ENCODE assay signal across 27 cellular contexts in the genomic region with DNA sequence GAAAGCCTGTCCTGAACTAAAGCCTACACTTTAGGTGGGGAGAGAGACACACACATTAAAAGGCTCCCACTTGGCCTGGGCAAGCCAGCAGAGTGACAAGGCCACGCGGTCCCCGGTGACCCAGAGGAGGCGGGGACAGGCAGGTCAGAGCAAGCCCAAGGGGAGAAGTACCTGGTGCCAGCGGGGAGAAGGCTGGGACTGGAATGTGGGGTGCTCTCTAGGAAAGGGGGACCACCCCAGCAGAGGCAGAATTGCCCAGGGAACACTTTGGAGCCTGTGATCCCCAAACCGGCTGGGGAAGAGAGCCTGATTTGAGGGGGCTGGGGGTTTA.
A peak's percentile ranks its signal among the peaks of the same experiment; 100 is the strongest.
DNase-seq lines count a peak whose midpoint lies in the region; ATAC-seq and TF ChIP-seq lines count a peak whose summit lies in the region.
"Had no signal": no experiment of that assay in that cellular context is flagged by ENCODE, and none has a peak within 500 bp of the region (broad histone marks: within the 10 kb centered on the region; RNA-seq: fewer than 3 reads in every experiment).

No MANE protein-coding gene starts in this region.

- H3K36me3 ChIP-seq in HUES6 (ENCODE audit: control insufficient read depth, insufficient read depth, low read length) (peaks cover 71% of the 10 kb centered on the region), endodermal cell (ENCODE audit: control insufficient read depth, insufficient read depth, low read length) (peaks cover 92% of the 10 kb centered on the region), stomach smooth muscle (ENCODE audit: control insufficient read depth in 2 of 2, insufficient read depth in 2 of 2, low read length in 2 of 2) (peaks cover 70 to 79% of the 10 kb centered on the region in 2 donors)
- H3K36me3 ChIP-seq: colonic mucosa had no signal

- H3K4me1 ChIP-seq in HUES6 (ENCODE audit: control insufficient read depth, insufficient read depth, low read length) (peaks cover 5% of the 10 kb centered on the region; the same call in 1 of the 2 replicates), endodermal cell (ENCODE audit: control insufficient read depth, insufficient read depth, low read length) (no peaks in the 10 kb centered on the region), stomach smooth muscle (ENCODE audit: control insufficient read depth, insufficient read depth, low read length) (peaks cover 21% of the 10 kb centered on the region)
- H3K4me1 ChIP-seq: adrenal gland, colonic mucosa had no signal

- H3K4me3 Mint-ChIP-seq in endodermal cell (no peak overlapping the region), naive B cell (peak overlapping the region in 1 of 8 donors; percentile 41)
- no peak overlapping the region for H3K4me3 Mint-ChIP-seq in activated CD4-positive, alpha-beta T cell treated with anti-CD3 and anti-CD28 coated beads for 36 hours
- H3K4me3 Mint-ChIP-seq: activated CD8-positive, alpha-beta memory T cell treated with anti-CD3 and anti-CD28 coated beads, Interleukin-2, amount 10 ng/mL, durations not matched to agents 7 days and 5 days; activated T-cell treated with anti-CD3 and anti-CD28 coated beads, Interleukin-2, amount 50 U/mL, for 72 hours; T-helper 2 cell treated with Interferon-gamma antibody and Interleukin-4, amounts not matched to agents 5 μg/mL and 100 μg/mL, for 36 hours had no signal

- POLR2A ChIA-PET in activated CD4-positive, alpha-beta T cell treated with anti-CD3 and anti-CD28 coated beads for 36 hours (lab: Charles Lee) = no interaction called here

- ATAC-seq in naive B cell (ENCODE audit: low read depth in 2 of 2) = no peak
- ATAC-seq in HG02970 (IDR thresholded peaks at IDR 0.05; ENCODE audit: low FRiP score, unreplicated experiment) = no peak
- no peak for ATAC-seq in activated CD4-positive, alpha-beta T cell treated with anti-CD3 and anti-CD28 coated beads for 36 hours
- ATAC-seq in HG03439 (IDR thresholded peaks at IDR 0.05; ENCODE audit: unreplicated experiment) = no peak
- ATAC-seq in HG02798 (IDR thresholded peaks at IDR 0.05; ENCODE audit: poor library complexity, unreplicated experiment) = no peak
- ATAC-seq: activated CD8-positive, alpha-beta memory T cell treated with anti-CD3 and anti-CD28 coated beads, Interleukin-2, amount 10 ng/mL, durations not matched to agents 7 days and 5 days; activated T-cell treated with anti-CD3 and anti-CD28 coated beads, Interleukin-2, amount 50 U/mL, for 72 hours; GM12878 had no signal

- no peaks in the 10 kb centered on the region for H3K27me3 ChIP-seq in HUES6 (ENCODE audit: control insufficient read depth, insufficient read depth, low read length)
- no peaks in the 10 kb centered on the region for H3K27me3 ChIP-seq in endodermal cell (ENCODE audit: control insufficient read depth, insufficient read depth, low read length, poor library complexity, severe bottlenecking)
- H3K27me3 ChIP-seq in stomach smooth muscle (ENCODE audit: control insufficient read depth in 1 of 2, insufficient read depth in 2 of 2, low read length in 2 of 2) = no peaks in the 10 kb centered on the region
- H3K27me3 ChIP-seq: adrenal gland, colonic mucosa, heart left ventricle had no signal

- H3K9me3 ChIP-seq in HUES6 (ENCODE audit: control insufficient read depth, insufficient read depth, low read depth, low read length) (no peaks in the 10 kb centered on the region), endodermal cell (ENCODE audit: control insufficient read depth, low read length) (no peaks in the 10 kb centered on the region), stomach smooth muscle (ENCODE audit: control insufficient read depth in 2 of 2, low read length in 2 of 2) (no peaks in the 10 kb centered on the region)
- H3K9me3 ChIP-seq: adrenal gland, colonic mucosa, heart left ventricle had no signal

- 90 to 92% methylated on average over 6 of the region's 6 CpGs for WGBS in endodermal cell (ENCODE audit: insufficient coverage in 1 of 2, insufficient read length in 1 of 2), 2 experiments

- DNase-seq in endodermal cell (no peak), naive B cell (no peak)
- no peak for DNase-seq in activated CD4-positive, alpha-beta T cell treated with anti-CD3 and anti-CD28 coated beads for 36 hours
- DNase-seq: ACHN; activated CD4-positive, alpha-beta T cell treated with anti-CD3 and anti-CD28 coated beads, Interleukin-2, amount 50 U/mL, for 1 hour; activated CD8-positive, alpha-beta memory T cell treated with anti-CD3 and anti-CD28 coated beads, Interleukin-2, amount 10 ng/mL, durations not matched to agents 7 days and 5 days; activated naive CD4-positive, alpha-beta T cell treated with Interleukin-2 at 50 U/mL for 16 hours; activated T-cell treated with anti-CD3 and anti-CD28 coated beads, Interleukin-2, amount 50 U/mL, for 72 hours; C1 segment of cervical spinal cord; Calu3; colonic mucosa; KG1; mesendoderm; MM.1S; NCI-H1417 treated with DMSO at 0.1 percent for 48 hours; NCI-H2107; NCI-H446 treated with DMSO at 0.1 percent for 48 hours; OCI-M1 had no signal

- H3K27ac Mint-ChIP-seq in endodermal cell = peak overlapping the region; percentile 61
- peak overlapping the region in 4 of 6 donors; percentile 16 to 83 (median 74) for H3K27ac Mint-ChIP-seq in naive B cell
- no peak overlapping the region for H3K27ac Mint-ChIP-seq in activated CD4-positive, alpha-beta T cell treated with anti-CD3 and anti-CD28 coated beads for 36 hours
- H3K27ac Mint-ChIP-seq: activated CD8-positive, alpha-beta memory T cell treated with anti-CD3 and anti-CD28 coated beads, Interleukin-2, amount 10 ng/mL, durations not matched to agents 7 days and 5 days; activated T-cell treated with anti-CD3 and anti-CD28 coated beads, Interleukin-2, amount 50 U/mL, for 72 hours; T-helper 2 cell treated with Interferon-gamma antibody and Interleukin-4, amounts not matched to agents 5 μg/mL and 100 μg/mL, for 36 hours had no signal

- CTCF ChIA-PET in activated CD4-positive, alpha-beta T cell treated with anti-CD3 and anti-CD28 coated beads for 36 hours (lab: Charles Lee) = interaction anchor here (1.1 kb wide), 1 partner anchor 11 kb away, joined by 3 read pairs; no protein-coding TSS in a partner anchor

- no peak overlapping the region for H3K4me3 ChIP-seq in HUES6 (ENCODE audit: low read depth, low read length)
- H3K4me3 ChIP-seq in endodermal cell (ENCODE audit: low read length) = no peak overlapping the region
- no peak overlapping the region for H3K4me3 ChIP-seq in stomach smooth muscle (ENCODE audit: low read length in 2 of 2)
- H3K4me3 ChIP-seq: adrenal gland, colonic mucosa, GM12878, heart left ventricle had no signal

- H3K9ac ChIP-seq in HUES6 (ENCODE audit: low read length) = peak overlapping the region; percentile 15
- H3K9ac ChIP-seq in endodermal cell (ENCODE audit: extremely low read depth, low read length, poor library complexity, severe bottlenecking) = no peak overlapping the region
- peak overlapping the region in 1 of 2 donors; percentile 13 for H3K9ac ChIP-seq in stomach smooth muscle (ENCODE audit: low read length in 2 of 2)

- H3K27me3 Mint-ChIP-seq in endodermal cell (ENCODE audit: insufficient read depth) (no peaks in the 10 kb centered on the region), naive B cell (peaks cover 0 to 32% (median 28%) of the 10 kb centered on the region in 3 donors)
- peaks cover 6% of the 10 kb centered on the region for H3K27me3 Mint-ChIP-seq in activated CD4-positive, alpha-beta T cell treated with anti-CD3 and anti-CD28 coated beads for 36 hours

- H3K36me3 Mint-ChIP-seq in endodermal cell (ENCODE audit: low read depth) (peaks cover 90% of the 10 kb centered on the region), naive B cell (no peaks in the 10 kb centered on the region)
- no peaks in the 10 kb centered on the region for H3K36me3 Mint-ChIP-seq in activated CD4-positive, alpha-beta T cell treated with anti-CD3 and anti-CD28 coated beads for 36 hours (ENCODE audit: low read depth)
- H3K36me3 Mint-ChIP-seq: activated CD8-positive, alpha-beta memory T cell treated with anti-CD3 and anti-CD28 coated beads, Interleukin-2, amount 10 ng/mL, durations not matched to agents 7 days and 5 days had no signal

- intact Hi-C loops in activated CD4-positive, alpha-beta T cell treated with anti-CD3 and anti-CD28 coated beads for 36 hours (cut with DNase I, micrococcal nuclease) = no loop called here

- no peak for TF ChIP-seq CTCF in endodermal cell (conservative IDR thresholded peaks at IDR 0.05)

- H3K27ac ChIP-seq in HUES6 (ENCODE audit: low read depth, low read length) (no peak overlapping the region), endodermal cell (ENCODE audit: low read depth, low read length) (no peak overlapping the region), stomach smooth muscle (ENCODE audit: low read length) (peak overlapping the region; percentile 55)
- H3K27ac ChIP-seq: adrenal gland, colonic mucosa had no signal

- H3K4me1 Mint-ChIP-seq in endodermal cell (peaks cover 14% of the 10 kb centered on the region), naive B cell (peaks cover 11 to 19% (median 12%) of the 10 kb centered on the region in 3 donors)
- no peaks in the 10 kb centered on the region for H3K4me1 Mint-ChIP-seq in activated CD4-positive, alpha-beta T cell treated with anti-CD3 and anti-CD28 coated beads for 36 hours
- H3K4me1 Mint-ChIP-seq: activated CD8-positive, alpha-beta memory T cell treated with anti-CD3 and anti-CD28 coated beads, Interleukin-2, amount 10 ng/mL, durations not matched to agents 7 days and 5 days had no signal

- H3K9me3 Mint-ChIP-seq in endodermal cell (no peaks in the 10 kb centered on the region), naive B cell (no peaks in the 10 kb centered on the region)
- no peaks in the 10 kb centered on the region for H3K9me3 Mint-ChIP-seq in activated CD4-positive, alpha-beta T cell treated with anti-CD3 and anti-CD28 coated beads for 36 hours (ENCODE audit: low read depth)
- H3K9me3 Mint-ChIP-seq: activated T-cell treated with anti-CD3 and anti-CD28 coated beads, Interleukin-2, amount 50 U/mL, for 72 hours; T-helper 2 cell treated with Interferon-gamma antibody and Interleukin-4, amounts not matched to agents 5 μg/mL and 100 μg/mL, for 36 hours had no signal
